In the genomic region with DNA sequence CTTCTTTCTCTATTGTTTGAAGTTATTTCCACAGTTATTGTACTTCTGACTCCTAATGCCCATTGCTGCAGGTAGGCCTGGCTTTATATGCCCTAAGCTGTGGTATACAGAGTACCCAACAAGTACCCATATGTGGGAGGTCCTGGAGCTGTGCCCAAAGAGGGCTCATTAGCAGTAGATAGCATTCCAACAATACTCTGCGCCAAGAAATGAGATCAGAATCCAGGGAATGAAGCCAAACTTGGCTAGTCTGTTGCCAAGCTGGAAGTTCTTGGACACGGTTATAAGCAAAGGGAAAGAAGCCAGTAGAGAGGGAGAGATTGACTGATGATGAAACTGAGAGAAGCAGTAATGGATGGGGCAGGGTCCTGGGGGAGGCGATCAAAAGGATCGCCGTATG, we compare ENCODE assay signal across 9 cellular contexts. TPM values are rescaled to one million over a fixed set of nuclear protein-coding genes. Genes with fewer than 3 reads are reported as not detected.
A peak's percentile ranks its signal among the peaks of the same experiment; 100 is the strongest.
DNase-seq lines count a peak whose midpoint lies in the region; ATAC-seq, FAIRE-seq and TF ChIP-seq lines count a peak whose summit lies in the region.
"Had no signal": no experiment of that assay in that cellular context is flagged by ENCODE, and none has a peak within 500 bp of the region (broad histone marks: within the 10 kb centered on the region; RNA-seq: fewer than 3 reads in every experiment).

No MANE protein-coding gene starts in this region.

- no peak overlapping the region for H4K8ac ChIP-seq in IMR-90 (ENCODE audit: low read depth in 2 of 2, low read length in 2 of 2)

- H3K27ac Mint-ChIP-seq in MCF 10A (ENCODE audit: low read depth, unreplicated experiment), result no peak overlapping the region

- H2AK9ac ChIP-seq in IMR-90 (replicated peaks; ENCODE audit: low read depth, low read length, poor library complexity), result no peak overlapping the region

- WGBS in IMR-90 (ENCODE audit: extremely low coverage in 2 of 2, insufficient read length in 1 of 2), 2 experiments, result 3% methylated on average over 5 of the region's 5 CpGs; no CpG with 5 or more reads in 1 of the 2 experiments
- WGBS in upper lobe of left lung, 2 donors, result 51 to 65% methylated on average over 5 of the region's 5 CpGs

- no peak overlapping the region for H3K4me2 ChIP-seq in IMR-90 (ENCODE audit: low read depth, low read length)
- H3K4me2 ChIP-seq in keratinocyte (ENCODE audit: control insufficient read depth, extremely low read depth, insufficient read depth, low read depth, low read length), result no peak overlapping the region

- no peak for TF ChIP-seq EP300 in upper lobe of left lung (IDR thresholded peaks at IDR 0.05)

- intact Hi-C loops in IMR-90 (cut with micrococcal nuclease) (no loop called here), MCF 10A (cut with micrococcal nuclease) (no loop called here)

- no peak for TF ChIP-seq RAD21 in IMR-90 (IDR thresholded peaks at IDR 0.05; ENCODE audit: low read length)

- in situ Hi-C loops in IMR-90 (cut with MboI; ENCODE audit: low sequenced_read_pairs), result no loop called here

- no peaks in the 10 kb centered on the region for H3K9me1 ChIP-seq in IMR-90 (ENCODE audit: insufficient read depth, low read length)
- H3K9me1 ChIP-seq in keratinocyte (ENCODE audit: control insufficient read depth, extremely low read depth, insufficient read depth, low read length), result no peaks in the 10 kb centered on the region

- no peak overlapping the region for H3K4ac ChIP-seq in IMR-90 (ENCODE audit: low read depth, low read length)

- H4K91ac ChIP-seq in IMR-90 (ENCODE audit: insufficient read depth, low read depth, low read length), result no peak overlapping the region

- H2BK15ac ChIP-seq in IMR-90 (ENCODE audit: low read depth, low read length), result no peak overlapping the region

- H2AK5ac ChIP-seq in IMR-90 (ENCODE audit: low read depth, low read length), result no peak overlapping the region

- BruUV-seq in IMR-90 (replicated peaks; lab: Mats Ljungman, UMichigan) (no TSS peak), MCF 10A (replicated peaks; lab: Mats Ljungman, UMichigan) (no TSS peak)

- H2BK20ac ChIP-seq in IMR-90 (ENCODE audit: low read depth, low read length), result no peak overlapping the region

- H2BK5ac ChIP-seq in IMR-90 (ENCODE audit: low read depth, low read length, poor library complexity, severe bottlenecking), result no peak overlapping the region

- H3K79me1 ChIP-seq in IMR-90 (ENCODE audit: low read depth in 1 of 2, low read length in 2 of 2), result no peaks in the 10 kb centered on the region

- no peaks in the 10 kb centered on the region for H4K20me1 ChIP-seq in IMR-90 (ENCODE audit: insufficient read depth, low read length)
- no peaks in the 10 kb centered on the region for H4K20me1 ChIP-seq in keratinocyte (ENCODE audit: control insufficient read depth, extremely low read depth, insufficient read depth, low read length)

- no peaks in the 10 kb centered on the region for H3K79me2 ChIP-seq in keratinocyte (ENCODE audit: control insufficient read depth, insufficient read depth, low read length)

- H3K18ac ChIP-seq in IMR-90 (ENCODE audit: low read depth, low read length), result no peak overlapping the region

- H3K9me3 Mint-ChIP-seq in MCF 10A (ENCODE audit: unreplicated experiment), result peaks cover 12% of the 10 kb centered on the region

- H2AFZ ChIP-seq in IMR-90 (replicated peaks; ENCODE audit: low read length, poor library complexity) (no peak overlapping the region), keratinocyte (ENCODE audit: control insufficient read depth, low read length) (no peak overlapping the region)

- H3K4me1 ChIP-seq in IMR-90 (ENCODE audit: control insufficient read depth, insufficient read depth, low read length) (no peaks in the 10 kb centered on the region), keratinocyte (ENCODE audit: control insufficient read depth, extremely low read depth, insufficient read depth, low read length) (peaks cover 5% of the 10 kb centered on the region), upper lobe of left lung (peaks cover 0 to 6% (median 0%) of the 10 kb centered on the region in 4 donors)

- peaks cover 4% of the 10 kb centered on the region; the same call in 1 of the 2 replicates for H3K9me3 ChIP-seq in IMR-90 (ENCODE audit: control insufficient read depth, insufficient read depth, low read length)
- no peaks in the 10 kb centered on the region for H3K9me3 ChIP-seq in keratinocyte (ENCODE audit: control insufficient read depth, low read depth, low read length)
- no peaks in the 10 kb centered on the region for H3K9me3 ChIP-seq in upper lobe of left lung

- H3K4me3 ChIP-seq in IMR-90 (ENCODE audit: insufficient read depth, low read depth, low read length), result no peak overlapping the region
- H3K4me3 ChIP-seq in keratinocyte (ENCODE audit: control insufficient read depth in 2 of 3, extremely low read depth in 1 of 3, insufficient read depth in 2 of 3, low read depth in 1 of 3, low read length in 3 of 3), result no peak overlapping the region
- H3K4me3 ChIP-seq in upper lobe of left lung, result no peak overlapping the region

- FAIRE-seq in keratinocyte (lab: Jason Lieb, UNC), result peak; percentile 59

- TF ChIP-seq CTCF in IMR-90 (conservative IDR thresholded peaks at IDR 0.05; ENCODE audit: low read depth, low read length) (no peak), MCF 10A (IDR thresholded peaks at IDR 0.05; ENCODE audit: unreplicated experiment) (no peak), keratinocyte (optimal IDR thresholded peaks at IDR 0.05 in 1 of 3, IDR thresholded peaks at IDR 0.05 in 1 of 3, conservative IDR thresholded peaks at IDR 0.05 in 1 of 3; ENCODE audit: extremely low read depth in 1 of 3, insufficient read depth in 2 of 3, low read length in 3 of 3) (no peak), upper lobe of left lung (IDR thresholded peaks at IDR 0.05) (no peak)

- ATAC-seq in IMR-90 (ENCODE audit: low read depth) (peak; percentile 48), upper lobe of left lung (ENCODE audit: low FRiP score in 2 of 2) (peak; percentile 21 to 78)

- H3K36me3 Mint-ChIP-seq in MCF 10A (ENCODE audit: insufficient read depth, unreplicated experiment), result peaks cover 5% of the 10 kb centered on the region

- POLR2A ChIA-PET in IMR-90 (lab: Charles Lee; ENCODE audit: unreplicated experiment), result interaction anchor here (0.6 kb wide), 1 partner anchor 75 kb away, joined by 4 read pairs; no protein-coding TSS in a partner anchor
- POLR2A ChIA-PET in MCF 10A (lab: Yijun Ruan, JAX), result interaction anchor here (0.8 to 2.1 kb wide), 6 partner anchors 28 to 1078 kb away, joined by 3 to 16 read pairs (median 5); partner anchors contain the start of genes FAM169A, GFM2 and NSA2

- CTCF ChIA-PET in IMR-90 (lab: Yijun Ruan, JAX), result no interaction called here
- CTCF ChIA-PET in MCF 10A (lab: Yijun Ruan, JAX), result interaction anchor here (1.1 to 1.3 kb wide), 3 partner anchors 156 to 371 kb away, joined by 3 read pairs; no protein-coding TSS in a partner anchor

- H4K5ac ChIP-seq in IMR-90 (ENCODE audit: low read depth, low read length), result no peak overlapping the region

- H3K27me3 ChIP-seq in IMR-90 (ENCODE audit: control insufficient read depth, insufficient read depth, low read length) (no peaks in the 10 kb centered on the region), keratinocyte (ENCODE audit: control insufficient read depth, extremely low read depth, insufficient read depth, low read length) (no peaks in the 10 kb centered on the region), upper lobe of left lung (no peaks in the 10 kb centered on the region)

- H3K27me3 Mint-ChIP-seq in MCF 10A (ENCODE audit: insufficient read depth, unreplicated experiment), result no peaks in the 10 kb centered on the region

- H3K27ac ChIP-seq in IMR-90 (ENCODE audit: insufficient read depth, low read length) (no peak overlapping the region), keratinocyte (ENCODE audit: control insufficient read depth, insufficient read depth, low read length) (no peak overlapping the region), upper lobe of left lung (no peak overlapping the region)

- DNase-seq in IMR-90, result peak; percentile 59
- DNase-seq in MCF 10A (ENCODE audit: unreplicated experiment), result peak; percentile 96
- DNase-seq in keratinocyte (ENCODE audit: low read depth, low spot score), result peak; percentile 52
- peak in 1 of 2 donors; percentile 72 for DNase-seq in upper lobe of left lung
- DNase-seq in germinal center (ENCODE audit: low spot score), result no peak
- no peak for DNase-seq in NCI-H524 treated with DMSO at 0.1 percent for 48 hours (lab: John Stamatoyannopoulos, UW)
- no peak for DNase-seq in NCI-H345 treated with DMSO at 0.1 percent for 48 hours (lab: John Stamatoyannopoulos, UW; ENCODE audit: unreplicated experiment)
- DNase-seq: activated CD8-positive, alpha-beta memory T cell treated with anti-CD3 and anti-CD28 coated beads, Interleukin-2, amount 50 U/mL, for 48 hours; NK-92 treated with Interleukin-12 subunit alpha and Interleukin-12 subunit beta, amount 100 ng/mL, for 24 hours had no signal

- H3K4me3 Mint-ChIP-seq in MCF 10A (ENCODE audit: unreplicated experiment), result no peak overlapping the region

- dilution Hi-C loops in IMR-90 (cut with HindIII; ENCODE audit: low sequenced_read_pairs, unreplicated experiment), result no loop called here
- dilution Hi-C loops in keratinocyte (cut with MboI; ENCODE audit: extremely low pct_ligation_motif_present, low sequenced_read_pairs), result no loop called here

- no peaks in the 10 kb centered on the region for H3K36me3 ChIP-seq in IMR-90 (ENCODE audit: control insufficient read depth, insufficient read depth, low read length)
- H3K36me3 ChIP-seq in keratinocyte (ENCODE audit: control insufficient read depth in 2 of 2, extremely low read depth in 1 of 2, insufficient read depth in 2 of 2, low read length in 2 of 2), result no peaks in the 10 kb centered on the region
- no peaks in the 10 kb centered on the region for H3K36me3 ChIP-seq in upper lobe of left lung

- no peak overlapping the region for H2BK120ac ChIP-seq in IMR-90 (ENCODE audit: low read depth, low read length)

- H3K9ac ChIP-seq in IMR-90 (ENCODE audit: low read depth, low read length), result no peak overlapping the region
- no peak overlapping the region for H3K9ac ChIP-seq in keratinocyte (ENCODE audit: control insufficient read depth, extremely low read depth, insufficient read depth, low read length)

- no peak overlapping the region for H3K23ac ChIP-seq in IMR-90 (ENCODE audit: low read depth, low read length)

- peaks cover 10% of the 10 kb centered on the region for H3K4me1 Mint-ChIP-seq in MCF 10A (ENCODE audit: insufficient read depth, unreplicated experiment)

- H3K56ac ChIP-seq in IMR-90 (ENCODE audit: extremely low read depth, insufficient read depth, low read length), result no peak overlapping the region

- no peak for TF ChIP-seq POLR2A in IMR-90 (IDR thresholded peaks at IDR 0.05; ENCODE audit: low read depth, low read length)
- TF ChIP-seq POLR2A in upper lobe of left lung (IDR thresholded peaks at IDR 0.05), result no peak

- H3K14ac ChIP-seq in IMR-90 (replicated peaks; ENCODE audit: low read depth, low read length), result no peak overlapping the region

RNA-seq across cellular contexts. Expression of gene FAM169A, which starts 29.7 kb away (rescaled TPM):
- under 0.01 TPM in 2 replicates for total RNA-seq in IMR-90 (2012; rRNA removed)
- polyA plus RNA-seq in IMR-90 (2012; rRNA removed), result not detected in 2 replicates
- polyA plus RNA-seq in IMR-90 (2012; cell fraction: cytosol; rRNA removed), result not detected in 2 replicates
- 0.02 TPM in 1 of 2 replicates, not detected in the other for polyA plus RNA-seq in IMR-90 (2012; cell fraction: nucleus; rRNA removed; ENCODE audit: low replicate concordance)
- 13.5 and 14.3 TPM in 2 replicates for total RNA-seq in MCF 10A (2022)
- polyA plus RNA-seq in keratinocyte, result 7.2 to 13.1 TPM (median 8.9 TPM) in 3 replicates
- polyA plus RNA-seq in keratinocyte (2011; ENCODE audit: low read depth), result 3.1 TPM
- 5.1 and 10.0 TPM in 2 replicates for polyA plus RNA-seq in keratinocyte (2011; cell fraction: cytosol; rRNA removed)
- 10.2 and 13.8 TPM in 2 replicates for polyA plus RNA-seq in keratinocyte (2011; cell fraction: nucleus; rRNA removed)
- polyA plus RNA-seq in keratinocyte (2012; ENCODE audit: low replicate concordance), result 2.5 and 9.9 TPM in 2 replicates
- 1.5 to 19.1 TPM (median 9.4 TPM) in 3 replicates for polyA minus RNA-seq in keratinocyte
- polyA minus RNA-seq in keratinocyte (2011; cell fraction: cytosol; rRNA and poly(A)+ RNA removed), result 10.2 TPM
- polyA minus RNA-seq in keratinocyte (2011; cell fraction: nucleus; rRNA and poly(A)+ RNA removed), result 10.1 and 23.6 TPM in 2 replicates
- total RNA-seq in upper lobe of left lung, result 1 to 10 TPM in 4 of 6 donors, under 1 TPM in 2; 0.11 to 1.4 (median 1.1) TPM

Comparison
In these comparisons a context has a peak if more than half of its experiments do, and no peak if none do; other contexts are left out.
1. DNase-seq: peak in IMR-90 (single experiment), MCF 10A (single experiment) and keratinocyte (single experiment); none in germinal center (single experiment), NCI-H524 treated with DMSO at 0.1 percent for 48 hours (single experiment) and NCI-H345 treated with DMSO at 0.1 percent for 48 hours (single experiment).